Comparison of ENCODE assay signal across 1 cellular context in the genomic region with DNA sequence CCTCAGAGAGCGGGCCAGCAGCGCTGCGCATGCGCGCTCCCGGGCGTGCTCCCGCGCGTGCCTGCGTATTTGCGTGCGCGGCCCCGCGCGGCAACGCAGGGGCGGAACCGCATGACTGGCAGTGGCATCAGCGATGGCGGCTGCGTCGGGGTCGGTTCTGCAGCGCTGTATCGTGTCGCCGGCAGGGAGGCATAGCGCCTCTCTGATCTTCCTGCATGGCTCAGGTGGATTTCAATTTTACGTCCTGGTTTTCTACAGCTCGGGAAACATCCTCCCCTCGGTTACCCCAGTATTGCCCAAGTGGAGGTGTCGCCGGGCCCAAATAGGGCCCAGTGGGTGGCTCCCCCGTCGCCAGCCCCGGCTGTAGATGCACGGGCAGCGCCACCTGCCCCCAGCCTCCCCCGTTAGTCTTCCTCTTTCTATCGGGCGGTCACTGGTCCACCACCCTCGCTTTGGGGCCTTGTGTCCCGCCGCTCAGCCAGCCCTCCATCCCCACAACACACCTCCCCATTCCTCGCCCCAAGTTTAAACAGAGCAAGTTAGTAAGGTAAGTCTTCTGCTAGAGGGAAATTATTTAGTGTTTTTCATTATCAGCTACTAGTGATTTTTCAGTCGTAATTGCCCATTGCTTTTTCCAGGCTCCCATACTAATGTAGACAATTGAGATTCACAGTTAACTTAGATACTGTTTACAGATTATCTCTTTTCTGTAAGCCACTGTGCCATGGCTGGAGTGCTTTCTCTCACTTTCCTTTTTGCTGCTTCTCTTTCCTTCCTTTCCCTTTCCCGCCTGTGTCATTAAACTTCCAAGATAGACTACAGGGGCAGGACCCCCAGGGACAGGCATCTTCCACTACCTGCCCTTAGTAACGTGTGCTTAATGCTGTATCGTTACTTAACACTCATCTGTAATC.
TF ChIP-seq lines count a peak whose summit lies in the region.

A gene (plus strand): TSS at position 121 of the 914 bp plus-strand sequence. CDS start 13 bp downstream, at position 134.

TF ChIP-seq in GM12878, 131 proteins besides CTCF, POLR2A, EP300 and RAD21 (continued from another document and continues in another):
- TF ChIP-seq, protein P1, sequence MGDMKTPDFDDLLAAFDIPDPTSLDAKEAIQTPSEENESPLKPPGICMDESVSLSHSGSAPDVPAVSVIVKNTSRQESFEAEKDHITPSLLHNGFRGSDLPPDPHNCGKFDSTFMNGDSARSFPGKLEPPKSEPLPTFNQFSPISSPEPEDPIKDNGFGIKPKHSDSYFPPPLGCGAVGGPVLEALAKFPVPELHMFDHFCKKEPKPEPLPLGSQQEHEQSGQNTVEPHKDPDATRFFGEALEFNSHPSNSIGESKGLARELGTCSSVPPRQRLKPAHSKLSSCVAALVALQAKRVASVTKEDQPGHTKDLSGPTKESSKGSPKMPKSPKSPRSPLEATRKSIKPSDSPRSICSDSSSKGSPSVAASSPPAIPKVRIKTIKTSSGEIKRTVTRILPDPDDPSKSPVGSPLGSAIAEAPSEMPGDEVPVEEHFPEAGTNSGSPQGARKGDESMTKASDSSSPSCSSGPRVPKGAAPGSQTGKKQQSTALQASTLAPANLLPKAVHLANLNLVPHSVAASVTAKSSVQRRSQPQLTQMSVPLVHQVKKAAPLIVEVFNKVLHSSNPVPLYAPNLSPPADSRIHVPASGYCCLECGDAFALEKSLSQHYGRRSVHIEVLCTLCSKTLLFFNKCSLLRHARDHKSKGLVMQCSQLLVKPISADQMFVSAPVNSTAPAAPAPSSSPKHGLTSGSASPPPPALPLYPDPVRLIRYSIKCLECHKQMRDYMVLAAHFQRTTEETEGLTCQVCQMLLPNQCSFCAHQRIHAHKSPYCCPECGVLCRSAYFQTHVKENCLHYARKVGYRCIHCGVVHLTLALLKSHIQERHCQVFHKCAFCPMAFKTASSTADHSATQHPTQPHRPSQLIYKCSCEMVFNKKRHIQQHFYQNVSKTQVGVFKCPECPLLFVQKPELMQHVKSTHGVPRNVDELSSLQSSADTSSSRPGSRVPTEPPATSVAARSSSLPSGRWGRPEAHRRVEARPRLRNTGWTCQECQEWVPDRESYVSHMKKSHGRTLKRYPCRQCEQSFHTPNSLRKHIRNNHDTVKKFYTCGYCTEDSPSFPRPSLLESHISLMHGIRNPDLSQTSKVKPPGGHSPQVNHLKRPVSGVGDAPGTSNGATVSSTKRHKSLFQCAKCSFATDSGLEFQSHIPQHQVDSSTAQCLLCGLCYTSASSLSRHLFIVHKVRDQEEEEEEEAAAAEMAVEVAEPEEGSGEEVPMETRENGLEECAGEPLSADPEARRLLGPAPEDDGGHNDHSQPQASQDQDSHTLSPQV (IDR thresholded peaks at IDR 0.05): no peak
- TF ChIP-seq MYC (IDR thresholded peaks at IDR 0.05; ENCODE audit: insufficient read depth, insufficient read length, insufficient replicate concordance, low read length, severe bottlenecking) (no peak), BCL11A (IDR thresholded peaks at IDR 0.05; ENCODE audit: low read depth, low read length) (no peak), MTA3 (IDR thresholded peaks at IDR 0.05; ENCODE audit: borderline replicate concordance, low read length) (no peak), ESRRA (IDR thresholded peaks at IDR 0.05; ENCODE audit: low read length) (no peak), CHD1 (IDR thresholded peaks at IDR 0.05; ENCODE audit: low read depth, low read length) (0 out of 2 replicates have a peak, but pooled peaks have one; percentile 55), BMI1 (IDR thresholded peaks at IDR 0.05; ENCODE audit: borderline replicate concordance) (0 out of 2 replicates have a peak, but pooled peaks have one; percentile 18), PML (IDR thresholded peaks at IDR 0.05; ENCODE audit: low read length) (peak; percentile 60), ZNF207 (IDR thresholded peaks at IDR 0.05; ENCODE audit: borderline replicate concordance) (0 out of 2 replicates have a peak, but pooled peaks have one; percentile 44), CBX3 (IDR thresholded peaks at IDR 0.05; ENCODE audit: borderline replicate concordance, low read depth) (no peak), SUPT20H (IDR thresholded peaks at IDR 0.05; ENCODE audit: borderline replicate concordance, control insufficient read depth, low read depth, low read length) (no peak), NFYA (IDR thresholded peaks at IDR 0.05; ENCODE audit: borderline replicate concordance, low read depth, low read length) (no peak), SMARCA5 (IDR thresholded peaks at IDR 0.05) (peak; percentile 52; the same call in 1 of the 2 replicates), CHD4 (IDR thresholded peaks at IDR 0.05) (no peak), SPI1 (IDR thresholded peaks at IDR 0.05; ENCODE audit: borderline replicate concordance, insufficient read depth, low read depth, low read length) (peak; percentile 32), SIN3A (IDR thresholded peaks at IDR 0.05; ENCODE audit: low read depth, low read length) (peak; percentile 55; the same call in 1 of the 2 replicates), NR2C2 (IDR thresholded peaks at IDR 0.05; ENCODE audit: borderline replicate concordance, control insufficient read depth, insufficient read length, low read depth) (no peak), ASH2L (IDR thresholded peaks at IDR 0.05; ENCODE audit: borderline replicate concordance, low read depth) (peak; percentile 62; the same call in 1 of the 2 replicates), BRCA1 (IDR thresholded peaks at IDR 0.05; ENCODE audit: low read depth, low read length) (no peak), WRNIP1 (IDR thresholded peaks at IDR 0.05; ENCODE audit: borderline replicate concordance, low read depth, low read length) (no peak), POLR2AphosphoS5 (IDR thresholded peaks at IDR 0.05; ENCODE audit: low read length) (peak; percentile 96), SIX5 (IDR thresholded peaks at IDR 0.05; ENCODE audit: low read depth, low read length, severe bottlenecking) (no peak), ZBED1 (IDR thresholded peaks at IDR 0.05; ENCODE audit: borderline replicate concordance) (no peak), EZH2 (IDR thresholded peaks at IDR 0.05; ENCODE audit: borderline replicate concordance, control insufficient read depth, low read depth, low read length) (no peak), FOS (IDR thresholded peaks at IDR 0.05; ENCODE audit: borderline replicate concordance, extremely low read depth, insufficient read length) (no peak), GABPA (IDR thresholded peaks at IDR 0.05; ENCODE audit: low read depth) (no peak), HDGF (IDR thresholded peaks at IDR 0.05) (no peak), NR2C1 (IDR thresholded peaks at IDR 0.05) (no peak; the same call in 1 of the 2 replicates), ZSCAN29 (IDR thresholded peaks at IDR 0.05) (no peak), MTA2 (IDR thresholded peaks at IDR 0.05; ENCODE audit: low read depth) (no peak), SUZ12 (IDR thresholded peaks at IDR 0.05; ENCODE audit: unreplicated experiment) (no peak), SREBF1 (IDR thresholded peaks at IDR 0.05; ENCODE audit: low read length) (no peak)
- TF ChIP-seq, protein P2, sequence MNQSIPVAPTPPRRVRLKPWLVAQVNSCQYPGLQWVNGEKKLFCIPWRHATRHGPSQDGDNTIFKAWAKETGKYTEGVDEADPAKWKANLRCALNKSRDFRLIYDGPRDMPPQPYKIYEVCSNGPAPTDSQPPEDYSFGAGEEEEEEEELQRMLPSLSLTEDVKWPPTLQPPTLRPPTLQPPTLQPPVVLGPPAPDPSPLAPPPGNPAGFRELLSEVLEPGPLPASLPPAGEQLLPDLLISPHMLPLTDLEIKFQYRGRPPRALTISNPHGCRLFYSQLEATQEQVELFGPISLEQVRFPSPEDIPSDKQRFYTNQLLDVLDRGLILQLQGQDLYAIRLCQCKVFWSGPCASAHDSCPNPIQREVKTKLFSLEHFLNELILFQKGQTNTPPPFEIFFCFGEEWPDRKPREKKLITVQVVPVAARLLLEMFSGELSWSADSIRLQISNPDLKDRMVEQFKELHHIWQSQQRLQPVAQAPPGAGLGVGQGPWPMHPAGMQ (IDR thresholded peaks at IDR 0.05; ENCODE audit: borderline replicate concordance): no peak
- TF ChIP-seq, protein P3, sequence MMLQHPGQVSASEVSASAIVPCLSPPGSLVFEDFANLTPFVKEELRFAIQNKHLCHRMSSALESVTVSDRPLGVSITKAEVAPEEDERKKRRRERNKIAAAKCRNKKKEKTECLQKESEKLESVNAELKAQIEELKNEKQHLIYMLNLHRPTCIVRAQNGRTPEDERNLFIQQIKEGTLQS (IDR thresholded peaks at IDR 0.05; ENCODE audit: borderline replicate concordance, extremely low read depth, low read depth, low read length): no peak
- TF ChIP-seq, protein P4, sequence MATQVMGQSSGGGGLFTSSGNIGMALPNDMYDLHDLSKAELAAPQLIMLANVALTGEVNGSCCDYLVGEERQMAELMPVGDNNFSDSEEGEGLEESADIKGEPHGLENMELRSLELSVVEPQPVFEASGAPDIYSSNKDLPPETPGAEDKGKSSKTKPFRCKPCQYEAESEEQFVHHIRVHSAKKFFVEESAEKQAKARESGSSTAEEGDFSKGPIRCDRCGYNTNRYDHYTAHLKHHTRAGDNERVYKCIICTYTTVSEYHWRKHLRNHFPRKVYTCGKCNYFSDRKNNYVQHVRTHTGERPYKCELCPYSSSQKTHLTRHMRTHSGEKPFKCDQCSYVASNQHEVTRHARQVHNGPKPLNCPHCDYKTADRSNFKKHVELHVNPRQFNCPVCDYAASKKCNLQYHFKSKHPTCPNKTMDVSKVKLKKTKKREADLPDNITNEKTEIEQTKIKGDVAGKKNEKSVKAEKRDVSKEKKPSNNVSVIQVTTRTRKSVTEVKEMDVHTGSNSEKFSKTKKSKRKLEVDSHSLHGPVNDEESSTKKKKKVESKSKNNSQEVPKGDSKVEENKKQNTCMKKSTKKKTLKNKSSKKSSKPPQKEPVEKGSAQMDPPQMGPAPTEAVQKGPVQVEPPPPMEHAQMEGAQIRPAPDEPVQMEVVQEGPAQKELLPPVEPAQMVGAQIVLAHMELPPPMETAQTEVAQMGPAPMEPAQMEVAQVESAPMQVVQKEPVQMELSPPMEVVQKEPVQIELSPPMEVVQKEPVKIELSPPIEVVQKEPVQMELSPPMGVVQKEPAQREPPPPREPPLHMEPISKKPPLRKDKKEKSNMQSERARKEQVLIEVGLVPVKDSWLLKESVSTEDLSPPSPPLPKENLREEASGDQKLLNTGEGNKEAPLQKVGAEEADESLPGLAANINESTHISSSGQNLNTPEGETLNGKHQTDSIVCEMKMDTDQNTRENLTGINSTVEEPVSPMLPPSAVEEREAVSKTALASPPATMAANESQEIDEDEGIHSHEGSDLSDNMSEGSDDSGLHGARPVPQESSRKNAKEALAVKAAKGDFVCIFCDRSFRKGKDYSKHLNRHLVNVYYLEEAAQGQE (IDR thresholded peaks at IDR 0.05; ENCODE audit: low read depth, low read length): no peak
- TF ChIP-seq, protein P5, sequence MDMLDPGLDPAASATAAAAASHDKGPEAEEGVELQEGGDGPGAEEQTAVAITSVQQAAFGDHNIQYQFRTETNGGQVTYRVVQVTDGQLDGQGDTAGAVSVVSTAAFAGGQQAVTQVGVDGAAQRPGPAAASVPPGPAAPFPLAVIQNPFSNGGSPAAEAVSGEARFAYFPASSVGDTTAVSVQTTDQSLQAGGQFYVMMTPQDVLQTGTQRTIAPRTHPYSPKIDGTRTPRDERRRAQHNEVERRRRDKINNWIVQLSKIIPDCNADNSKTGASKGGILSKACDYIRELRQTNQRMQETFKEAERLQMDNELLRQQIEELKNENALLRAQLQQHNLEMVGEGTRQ (IDR thresholded peaks at IDR 0.05; ENCODE audit: borderline replicate concordance, low read depth, low read length): no peak
- TF ChIP-seq, protein P6, sequence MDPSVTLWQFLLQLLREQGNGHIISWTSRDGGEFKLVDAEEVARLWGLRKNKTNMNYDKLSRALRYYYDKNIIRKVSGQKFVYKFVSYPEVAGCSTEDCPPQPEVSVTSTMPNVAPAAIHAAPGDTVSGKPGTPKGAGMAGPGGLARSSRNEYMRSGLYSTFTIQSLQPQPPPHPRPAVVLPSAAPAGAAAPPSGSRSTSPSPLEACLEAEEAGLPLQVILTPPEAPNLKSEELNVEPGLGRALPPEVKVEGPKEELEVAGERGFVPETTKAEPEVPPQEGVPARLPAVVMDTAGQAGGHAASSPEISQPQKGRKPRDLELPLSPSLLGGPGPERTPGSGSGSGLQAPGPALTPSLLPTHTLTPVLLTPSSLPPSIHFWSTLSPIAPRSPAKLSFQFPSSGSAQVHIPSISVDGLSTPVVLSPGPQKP (IDR thresholded peaks at IDR 0.05; ENCODE audit: low read depth, low read length): no peak
- TF ChIP-seq, protein P7, sequence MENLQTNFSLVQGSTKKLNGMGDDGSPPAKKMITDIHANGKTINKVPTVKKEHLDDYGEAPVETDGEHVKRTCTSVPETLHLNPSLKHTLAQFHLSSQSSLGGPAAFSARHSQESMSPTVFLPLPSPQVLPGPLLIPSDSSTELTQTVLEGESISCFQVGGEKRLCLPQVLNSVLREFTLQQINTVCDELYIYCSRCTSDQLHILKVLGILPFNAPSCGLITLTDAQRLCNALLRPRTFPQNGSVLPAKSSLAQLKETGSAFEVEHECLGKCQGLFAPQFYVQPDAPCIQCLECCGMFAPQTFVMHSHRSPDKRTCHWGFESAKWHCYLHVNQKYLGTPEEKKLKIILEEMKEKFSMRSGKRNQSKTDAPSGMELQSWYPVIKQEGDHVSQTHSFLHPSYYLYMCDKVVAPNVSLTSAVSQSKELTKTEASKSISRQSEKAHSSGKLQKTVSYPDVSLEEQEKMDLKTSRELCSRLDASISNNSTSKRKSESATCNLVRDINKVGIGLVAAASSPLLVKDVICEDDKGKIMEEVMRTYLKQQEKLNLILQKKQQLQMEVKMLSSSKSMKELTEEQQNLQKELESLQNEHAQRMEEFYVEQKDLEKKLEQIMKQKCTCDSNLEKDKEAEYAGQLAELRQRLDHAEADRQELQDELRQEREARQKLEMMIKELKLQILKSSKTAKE (IDR thresholded peaks at IDR 0.05; ENCODE audit: low read depth, poor library complexity, severe bottlenecking): no peak
- TF ChIP-seq, protein P8, sequence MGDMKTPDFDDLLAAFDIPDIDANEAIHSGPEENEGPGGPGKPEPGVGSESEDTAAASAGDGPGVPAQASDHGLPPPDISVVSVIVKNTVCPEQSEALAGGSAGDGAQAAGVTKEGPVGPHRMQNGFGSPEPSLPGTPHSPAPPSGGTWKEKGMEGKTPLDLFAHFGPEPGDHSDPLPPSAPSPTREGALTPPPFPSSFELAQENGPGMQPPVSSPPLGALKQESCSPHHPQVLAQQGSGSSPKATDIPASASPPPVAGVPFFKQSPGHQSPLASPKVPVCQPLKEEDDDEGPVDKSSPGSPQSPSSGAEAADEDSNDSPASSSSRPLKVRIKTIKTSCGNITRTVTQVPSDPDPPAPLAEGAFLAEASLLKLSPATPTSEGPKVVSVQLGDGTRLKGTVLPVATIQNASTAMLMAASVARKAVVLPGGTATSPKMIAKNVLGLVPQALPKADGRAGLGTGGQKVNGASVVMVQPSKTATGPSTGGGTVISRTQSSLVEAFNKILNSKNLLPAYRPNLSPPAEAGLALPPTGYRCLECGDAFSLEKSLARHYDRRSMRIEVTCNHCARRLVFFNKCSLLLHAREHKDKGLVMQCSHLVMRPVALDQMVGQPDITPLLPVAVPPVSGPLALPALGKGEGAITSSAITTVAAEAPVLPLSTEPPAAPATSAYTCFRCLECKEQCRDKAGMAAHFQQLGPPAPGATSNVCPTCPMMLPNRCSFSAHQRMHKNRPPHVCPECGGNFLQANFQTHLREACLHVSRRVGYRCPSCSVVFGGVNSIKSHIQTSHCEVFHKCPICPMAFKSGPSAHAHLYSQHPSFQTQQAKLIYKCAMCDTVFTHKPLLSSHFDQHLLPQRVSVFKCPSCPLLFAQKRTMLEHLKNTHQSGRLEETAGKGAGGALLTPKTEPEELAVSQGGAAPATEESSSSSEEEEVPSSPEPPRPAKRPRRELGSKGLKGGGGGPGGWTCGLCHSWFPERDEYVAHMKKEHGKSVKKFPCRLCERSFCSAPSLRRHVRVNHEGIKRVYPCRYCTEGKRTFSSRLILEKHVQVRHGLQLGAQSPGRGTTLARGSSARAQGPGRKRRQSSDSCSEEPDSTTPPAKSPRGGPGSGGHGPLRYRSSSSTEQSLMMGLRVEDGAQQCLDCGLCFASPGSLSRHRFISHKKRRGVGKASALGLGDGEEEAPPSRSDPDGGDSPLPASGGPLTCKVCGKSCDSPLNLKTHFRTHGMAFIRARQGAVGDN (IDR thresholded peaks at IDR 0.05): peak; percentile 95
